1 cellular context compared by ENCODE assay signal in genomic region chr17:64500487-64500859, GRCh38.
TF ChIP-seq lines count a peak whose summit lies in the region.

No MANE protein-coding gene starts in this region.

TF ChIP-seq in WTC11, 78 proteins besides CTCF, POLR2A, EP300 and RAD21 (continued from another document):
- TF ChIP-seq, protein P1, sequence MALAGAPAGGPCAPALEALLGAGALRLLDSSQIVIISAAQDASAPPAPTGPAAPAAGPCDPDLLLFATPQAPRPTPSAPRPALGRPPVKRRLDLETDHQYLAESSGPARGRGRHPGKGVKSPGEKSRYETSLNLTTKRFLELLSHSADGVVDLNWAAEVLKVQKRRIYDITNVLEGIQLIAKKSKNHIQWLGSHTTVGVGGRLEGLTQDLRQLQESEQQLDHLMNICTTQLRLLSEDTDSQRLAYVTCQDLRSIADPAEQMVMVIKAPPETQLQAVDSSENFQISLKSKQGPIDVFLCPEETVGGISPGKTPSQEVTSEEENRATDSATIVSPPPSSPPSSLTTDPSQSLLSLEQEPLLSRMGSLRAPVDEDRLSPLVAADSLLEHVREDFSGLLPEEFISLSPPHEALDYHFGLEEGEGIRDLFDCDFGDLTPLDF (CRISPR knock-in tag; IDR thresholded peaks at IDR 0.05) = no peak
- TF ChIP-seq ELF4 (CRISPR knock-in tag; IDR thresholded peaks at IDR 0.05; ENCODE audit: low read depth) (no peak), TEAD4 (CRISPR knock-in tag; IDR thresholded peaks at IDR 0.05) (no peak), NFATC4 (CRISPR knock-in tag; IDR thresholded peaks at IDR 0.05) (no peak)
- TF ChIP-seq, protein P2, sequence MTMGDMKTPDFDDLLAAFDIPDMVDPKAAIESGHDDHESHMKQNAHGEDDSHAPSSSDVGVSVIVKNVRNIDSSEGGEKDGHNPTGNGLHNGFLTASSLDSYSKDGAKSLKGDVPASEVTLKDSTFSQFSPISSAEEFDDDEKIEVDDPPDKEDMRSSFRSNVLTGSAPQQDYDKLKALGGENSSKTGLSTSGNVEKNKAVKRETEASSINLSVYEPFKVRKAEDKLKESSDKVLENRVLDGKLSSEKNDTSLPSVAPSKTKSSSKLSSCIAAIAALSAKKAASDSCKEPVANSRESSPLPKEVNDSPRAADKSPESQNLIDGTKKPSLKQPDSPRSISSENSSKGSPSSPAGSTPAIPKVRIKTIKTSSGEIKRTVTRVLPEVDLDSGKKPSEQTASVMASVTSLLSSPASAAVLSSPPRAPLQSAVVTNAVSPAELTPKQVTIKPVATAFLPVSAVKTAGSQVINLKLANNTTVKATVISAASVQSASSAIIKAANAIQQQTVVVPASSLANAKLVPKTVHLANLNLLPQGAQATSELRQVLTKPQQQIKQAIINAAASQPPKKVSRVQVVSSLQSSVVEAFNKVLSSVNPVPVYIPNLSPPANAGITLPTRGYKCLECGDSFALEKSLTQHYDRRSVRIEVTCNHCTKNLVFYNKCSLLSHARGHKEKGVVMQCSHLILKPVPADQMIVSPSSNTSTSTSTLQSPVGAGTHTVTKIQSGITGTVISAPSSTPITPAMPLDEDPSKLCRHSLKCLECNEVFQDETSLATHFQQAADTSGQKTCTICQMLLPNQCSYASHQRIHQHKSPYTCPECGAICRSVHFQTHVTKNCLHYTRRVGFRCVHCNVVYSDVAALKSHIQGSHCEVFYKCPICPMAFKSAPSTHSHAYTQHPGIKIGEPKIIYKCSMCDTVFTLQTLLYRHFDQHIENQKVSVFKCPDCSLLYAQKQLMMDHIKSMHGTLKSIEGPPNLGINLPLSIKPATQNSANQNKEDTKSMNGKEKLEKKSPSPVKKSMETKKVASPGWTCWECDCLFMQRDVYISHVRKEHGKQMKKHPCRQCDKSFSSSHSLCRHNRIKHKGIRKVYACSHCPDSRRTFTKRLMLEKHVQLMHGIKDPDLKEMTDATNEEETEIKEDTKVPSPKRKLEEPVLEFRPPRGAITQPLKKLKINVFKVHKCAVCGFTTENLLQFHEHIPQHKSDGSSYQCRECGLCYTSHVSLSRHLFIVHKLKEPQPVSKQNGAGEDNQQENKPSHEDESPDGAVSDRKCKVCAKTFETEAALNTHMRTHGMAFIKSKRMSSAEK (CRISPR knock-in tag; IDR thresholded peaks at IDR 0.05; ENCODE audit: borderline replicate concordance) = no peak
